8 cellular contexts compared by ENCODE assay signal in the genomic region with DNA sequence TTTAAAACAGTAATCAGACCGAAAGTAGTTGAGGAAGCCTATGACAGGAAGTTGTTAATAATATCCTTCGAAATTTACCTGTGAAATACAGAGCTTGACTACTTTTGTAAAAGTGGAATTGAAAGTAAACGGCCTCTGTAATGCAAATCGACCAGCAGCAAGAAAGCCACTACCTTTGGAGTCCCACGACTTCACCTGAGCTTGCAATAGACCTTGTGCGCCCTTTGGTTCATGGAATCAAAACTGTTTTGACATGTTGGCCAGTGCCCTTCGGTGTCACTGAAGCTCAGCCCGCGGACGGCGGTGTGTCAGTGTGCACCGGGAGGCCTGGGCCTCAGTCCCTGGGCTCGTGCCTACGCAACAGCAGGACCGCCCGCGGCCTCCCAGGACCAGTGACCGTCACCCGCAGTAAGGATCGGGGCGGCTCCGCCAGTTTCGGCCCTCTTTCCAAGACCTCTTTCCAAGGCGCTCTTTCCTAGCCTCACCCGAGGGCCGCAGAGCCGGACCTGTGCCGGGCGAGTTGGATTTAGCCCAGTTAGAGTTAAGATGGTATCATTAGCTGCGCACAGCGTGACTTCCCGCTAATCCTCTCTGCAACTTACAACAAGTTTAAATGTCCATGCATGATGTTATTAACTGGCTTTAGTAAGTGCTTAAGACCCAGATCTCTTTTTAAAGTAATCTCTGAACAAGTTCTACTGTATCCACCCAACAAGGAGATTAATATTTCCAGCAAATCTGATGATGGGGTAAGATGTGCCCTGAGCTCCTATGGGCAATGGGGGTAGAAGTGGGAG.
DNase-seq lines count a peak whose midpoint lies in the region; ATAC-seq lines count a peak whose summit lies in the region.

No MANE protein-coding gene starts in this region.

- H3K9ac ChIP-seq in NT2/D1 (ENCODE audit: insufficient read length, low read depth): peak overlapping the region; percentile 52

- no peaks in the 10 kb centered on the region for H3K9me3 ChIP-seq in NT2/D1 (ENCODE audit: insufficient read depth, low read length)

- H3K4me1 ChIP-seq in NT2/D1 (ENCODE audit: insufficient read depth, insufficient read length): no peaks in the 10 kb centered on the region

- no peaks in the 10 kb centered on the region for H3K36me3 ChIP-seq in NT2/D1 (ENCODE audit: insufficient read depth, insufficient read length, low read length)

- DNase-seq in NT2/D1 (ENCODE audit: low read depth, low spot score) (no peak), islet precursor cell (peak; percentile 68), DMS153 treated with DMSO at 0.1 percent for 48 hours (lab: John Stamatoyannopoulos, UW; ENCODE audit: unreplicated experiment) (no peak), AG20443 (ENCODE audit: low spot score) (no peak), DMS79 (lab: John Stamatoyannopoulos, UW) (no peak)
- no peak for DNase-seq in stimulated activated CD4-positive, alpha-beta T cell treated with anti-CD3 and anti-CD28 coated beads, Interleukin-2, amount 100 ng/mL, for 24 hours

- peaks cover 69% of the 10 kb centered on the region for H3K27me3 ChIP-seq in NT2/D1 (ENCODE audit: insufficient read depth, insufficient read length)

- peak overlapping the region; percentile 25 for H3K4me3 ChIP-seq in NT2/D1 (ENCODE audit: insufficient read length, low read depth)

- ATAC-seq in GM18499 (IDR thresholded peaks at IDR 0.05; ENCODE audit: insufficient read depth, unreplicated experiment) (peak; percentile 74), GM21786 (IDR thresholded peaks at IDR 0.05; ENCODE audit: unreplicated experiment) (peak; percentile 55)
